In genomic region chr11:56910785-56911184, GRCh38 we compare ENCODE assay signal across 26 cellular contexts.
DNase-seq lines count a peak whose midpoint lies in the region; ATAC-seq, FAIRE-seq and TF ChIP-seq lines count a peak whose summit lies in the region.
"Had no signal": no experiment of that assay in that cellular context is flagged by ENCODE, and none has a peak within 500 bp of the region (broad histone marks: within the 10 kb centered on the region; RNA-seq: fewer than 3 reads in every experiment).

No MANE protein-coding gene starts in this region.

- TF ChIP-seq EP300 in A549 (IDR thresholded peaks at IDR 0.05) = no peak

- H3K27ac ChIP-seq in A549 (peak overlapping the region; percentile 95 to 100), PC-3 (ENCODE audit: low read length) (peak overlapping the region; percentile 54), mammary epithelial cell (ENCODE audit: insufficient read depth, low read depth, low read length) (peak overlapping the region; percentile 65), psoas muscle (no peak overlapping the region)
- H3K27ac ChIP-seq: gastroesophageal sphincter, thoracic aorta, vagina had no signal

- intact Hi-C loops in PC-3 (cut with micrococcal nuclease) (no loop called here), mammary epithelial cell (cut with micrococcal nuclease) (no loop called here), psoas muscle (cut with DNase I) (no loop called here)

- POLR2A ChIA-PET in A549 (lab: Yijun Ruan, JAX) = interaction anchor here (0.5 to 2.6 kb wide), 6 partner anchors 22 to 412 kb away, joined by 3 to 17 read pairs (median 11); no protein-coding TSS in a partner anchor
- POLR2A ChIA-PET in PC-3 (lab: Charles Lee; ENCODE audit: unreplicated experiment) = no interaction called here

- FAIRE-seq in A549 (lab: Jason Lieb, UNC) = no peak
- FAIRE-seq: A204.1 had no signal

- peak; percentile 66 to 72 for ATAC-seq in A549
- ATAC-seq in PC-3 = no peak
- ATAC-seq in psoas muscle = no peak
- ATAC-seq in HG03571 (IDR thresholded peaks at IDR 0.05; ENCODE audit: unreplicated experiment) = no peak
- ATAC-seq: activated CD8-positive, alpha-beta memory T cell treated with anti-CD3 and anti-CD28 coated beads, Interleukin-2, amount 10 ng/mL, durations not matched to agents 7 days and 5 days; activated T-cell treated with anti-CD3 and anti-CD28 coated beads, Interleukin-2, amount 50 U/mL, for 72 hours; CD8-positive, alpha-beta T cell; gastroesophageal sphincter; left lobe of liver; naive thymus-derived CD4-positive, alpha-beta T cell; Right ventricle myocardium inferior had no signal

- peak overlapping the region; percentile 52 for H2AFZ ChIP-seq in PC-3 (ENCODE audit: low read length)
- peak overlapping the region; percentile 70 for H2AFZ ChIP-seq in mammary epithelial cell (ENCODE audit: low read depth, low read length)

- peaks cover 40% of the 10 kb centered on the region for H3K9me3 ChIP-seq in A549
- H3K9me3 ChIP-seq in PC-3 (ENCODE audit: low read length) = no peaks in the 10 kb centered on the region
- H3K9me3 ChIP-seq in mammary epithelial cell (replicated peaks; ENCODE audit: insufficient read depth, low read length) = no peaks in the 10 kb centered on the region
- no peaks in the 10 kb centered on the region for H3K9me3 ChIP-seq in psoas muscle
- H3K9me3 ChIP-seq: gastroesophageal sphincter, thoracic aorta, vagina had no signal

- BruUV-seq in PC-3 (replicated peaks; lab: Mats Ljungman, UMichigan) = no TSS peak
- no TSS peak for BruUV-seq in mammary epithelial cell (replicated peaks; lab: Mats Ljungman, UMichigan)

- no peaks in the 10 kb centered on the region for H3K79me2 ChIP-seq in PC-3 (ENCODE audit: low read length)
- no peaks in the 10 kb centered on the region for H3K79me2 ChIP-seq in mammary epithelial cell (ENCODE audit: insufficient read depth, low read length)

- H3K36me3 ChIP-seq in PC-3 (ENCODE audit: low read depth, low read length) = no peaks in the 10 kb centered on the region
- no peaks in the 10 kb centered on the region for H3K36me3 ChIP-seq in mammary epithelial cell (ENCODE audit: insufficient read depth, low read length)
- no peaks in the 10 kb centered on the region for H3K36me3 ChIP-seq in psoas muscle (ENCODE audit: insufficient read depth in 1 of 2, low read depth in 1 of 2)
- H3K36me3 ChIP-seq: gastroesophageal sphincter, thoracic aorta, vagina had no signal

- H3F3A ChIP-seq in PC-3 (ENCODE audit: low read length, unreplicated experiment) = peaks cover 10% of the 10 kb centered on the region

- H3K9ac ChIP-seq in PC-3 (ENCODE audit: low read length) (0 out of 2 replicates have a peak overlapping the region, but pooled peaks have one; percentile 3), mammary epithelial cell (ENCODE audit: insufficient read depth, low read length) (no peak overlapping the region)

- TF ChIP-seq POLR2A in A549 (IDR thresholded peaks at IDR 0.05; ENCODE audit: low read length) = no peak

- H3K4me3 ChIP-seq in A549 = peak overlapping the region; percentile 13; the same call in 1 of the 3 replicates
- peak overlapping the region; percentile 18; the same call in 1 of the 2 replicates for H3K4me3 ChIP-seq in PC-3 (ENCODE audit: low read length)
- no peak overlapping the region for H3K4me3 ChIP-seq in mammary epithelial cell (replicated peaks in 1 of 3; ENCODE audit: insufficient read depth in 1 of 3, low read depth in 2 of 3, low read length in 3 of 3)
- H3K4me3 ChIP-seq in psoas muscle = no peak overlapping the region
- H3K4me3 ChIP-seq: gastroesophageal sphincter, thoracic aorta, vagina had no signal

- no peaks in the 10 kb centered on the region for H3K9me2 ChIP-seq in PC-3 (replicated peaks; ENCODE audit: low read length)

- H3K27me3 ChIP-seq in PC-3 (ENCODE audit: low read length) (no peaks in the 10 kb centered on the region), mammary epithelial cell (ENCODE audit: insufficient read depth, low read length) (no peaks in the 10 kb centered on the region), psoas muscle (ENCODE audit: insufficient read depth in 3 of 3, low read length in 2 of 3) (no peaks in the 10 kb centered on the region)
- H3K27me3 ChIP-seq: gastroesophageal sphincter, vagina had no signal

- H3K4me1 ChIP-seq in A549 (peaks cover 48% of the 10 kb centered on the region), PC-3 (ENCODE audit: insufficient read depth, low read length) (peaks cover 35% of the 10 kb centered on the region), mammary epithelial cell (ENCODE audit: insufficient read depth, low read length) (peaks cover 38% of the 10 kb centered on the region), psoas muscle (no peaks in the 10 kb centered on the region)
- H3K4me1 ChIP-seq: gastroesophageal sphincter, vagina had no signal

- CTCF ChIA-PET in A549 (lab: Yijun Ruan, JAX) (interaction anchor here (0.7 to 4.7 kb wide), 7 partner anchors 12 to 339 kb away, joined by 3 to 44 read pairs (median 4); no protein-coding TSS in a partner anchor), PC-3 (lab: Charles Lee) (no interaction called here), mammary epithelial cell (lab: Charles Lee; ENCODE audit: low non-redundant PET) (no interaction called here)

- TF ChIP-seq CTCF in A549 (IDR thresholded peaks at IDR 0.05) = no peak
- TF ChIP-seq CTCF in PC-3 (conservative IDR thresholded peaks at IDR 0.05; ENCODE audit: low read depth, low read length) = no peak
- TF ChIP-seq CTCF in mammary epithelial cell (conservative IDR thresholded peaks at IDR 0.05 in 1 of 2, IDR thresholded peaks at IDR 0.05 in 1 of 2; ENCODE audit: extremely low read depth in 1 of 2, insufficient read depth in 1 of 2, low read depth in 1 of 2, low read length in 2 of 2) = no peak
- no peak for TF ChIP-seq CTCF in psoas muscle (IDR thresholded peaks at IDR 0.05)

- in situ Hi-C loops in mammary epithelial cell (cut with MboI; ENCODE audit: low sequenced_read_pairs in 2 of 2) = no loop called here

- dilution Hi-C loops in mammary epithelial cell (cut with HindIII; ENCODE audit: low sequenced_read_pairs) = no loop called here

- TF ChIP-seq RAD21 in A549 (conservative IDR thresholded peaks at IDR 0.05 in 1 of 2, IDR thresholded peaks at IDR 0.05 in 1 of 2) = peak in 1 of 2 experiments; percentile 28; a peak in 2 of 5 replicates

- no peaks in the 10 kb centered on the region for H4K20me1 ChIP-seq in PC-3 (ENCODE audit: low read length)
- H4K20me1 ChIP-seq in mammary epithelial cell (ENCODE audit: insufficient read depth, low read length) = no peaks in the 10 kb centered on the region

- H3K4me2 ChIP-seq in A549 = peak overlapping the region; percentile 83
- H3K4me2 ChIP-seq in PC-3 (ENCODE audit: low read length) = peak overlapping the region; percentile 61
- H3K4me2 ChIP-seq in mammary epithelial cell (ENCODE audit: insufficient read depth, low read depth, low read length) = peak overlapping the region; percentile 44

- 6% methylated on average over 9 of the region's 9 CpGs for WGBS in A549 (ENCODE audit: missing lambda C conversion rate)
- 24% methylated on average over 9 of the region's 9 CpGs for WGBS in mammary epithelial cell (ENCODE audit: low coverage, missing lambda C conversion rate)
- WGBS in psoas muscle, 3 donors = 86 to 92% (median 90%) methylated on average over 9 of the region's 9 CpGs

- peak; percentile 49 to 78 for DNase-seq in A549 (ENCODE audit: low read depth in 1 of 2, low spot score in 1 of 2)
- DNase-seq in PC-3 = peak; percentile 69
- DNase-seq in mammary epithelial cell = peak; percentile 59
- DNase-seq in foreskin melanocyte = peak; percentile 53
- no peak for DNase-seq in activated CD4-positive, alpha-beta T cell treated with anti-CD3 and anti-CD28 coated beads for 4 hours
- DNase-seq in psoas muscle = no peak
- no peak for DNase-seq in HK-2 (ENCODE audit: unreplicated experiment)
- DNase-seq: activated CD8-positive, alpha-beta memory T cell treated with anti-CD3 and anti-CD28 coated beads, Interleukin-2, amount 10 ng/mL, durations not matched to agents 7 days and 5 days; activated naive CD4-positive, alpha-beta T cell; activated T-cell treated with anti-CD3 and anti-CD28 coated beads, Interleukin-2, amount 50 U/mL, for 72 hours; CD8-positive, alpha-beta T cell; effector CD4-positive, alpha-beta T cell; GOT3; HFFc6; IMR-90; naive thymus-derived CD4-positive, alpha-beta T cell; NCI-H1105; NCI-H2029; T-helper 9 cell had no signal

TF ChIP-seq in A549, 52 proteins besides CTCF, POLR2A, EP300 and RAD21:
- TF ChIP-seq, protein P1, sequence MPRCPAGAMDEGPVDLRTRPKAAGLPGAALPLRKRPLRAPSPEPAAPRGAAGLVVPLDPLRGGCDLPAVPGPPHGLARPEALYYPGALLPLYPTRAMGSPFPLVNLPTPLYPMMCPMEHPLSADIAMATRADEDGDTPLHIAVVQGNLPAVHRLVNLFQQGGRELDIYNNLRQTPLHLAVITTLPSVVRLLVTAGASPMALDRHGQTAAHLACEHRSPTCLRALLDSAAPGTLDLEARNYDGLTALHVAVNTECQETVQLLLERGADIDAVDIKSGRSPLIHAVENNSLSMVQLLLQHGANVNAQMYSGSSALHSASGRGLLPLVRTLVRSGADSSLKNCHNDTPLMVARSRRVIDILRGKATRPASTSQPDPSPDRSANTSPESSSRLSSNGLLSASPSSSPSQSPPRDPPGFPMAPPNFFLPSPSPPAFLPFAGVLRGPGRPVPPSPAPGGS (IDR thresholded peaks at IDR 0.05) = no peak
- TF ChIP-seq HOXA7 (CRISPR knock-in tag; IDR thresholded peaks at IDR 0.05) (peak; percentile 14; the same call in 1 of the 2 replicates), RARB (CRISPR knock-in tag; IDR thresholded peaks at IDR 0.05) (0 out of 2 replicates have a peak, but pooled peaks have one; percentile 58), HOXB13 (CRISPR knock-in tag; IDR thresholded peaks at IDR 0.05; ENCODE audit: low read depth) (peak; percentile 74), HOXB5 (CRISPR knock-in tag; IDR thresholded peaks at IDR 0.05) (peak; percentile 16; the same call in 1 of the 2 replicates), FOSL2 (IDR thresholded peaks at IDR 0.05) (peak; percentile 67; the same call in 1 of the 2 replicates), FOSL2 (CRISPR knock-in tag; IDR thresholded peaks at IDR 0.05) (peak; percentile 96), ZSCAN20 (CRISPR knock-in tag; IDR thresholded peaks at IDR 0.05) (no peak)

Comparison
In these comparisons a context has a peak if more than half of its experiments do, and no peak if none do; other contexts are left out.
1. ATAC-seq: peak in A549 (2 of 2); none in PC-3 (single experiment), psoas muscle (0 of 4) and HG03571 (single experiment).
2. DNase-seq: peak in A549 (2 of 2), PC-3 (single experiment), mammary epithelial cell (single experiment) and foreskin melanocyte (single experiment); none in activated CD4-positive, alpha-beta T cell treated with anti-CD3 and anti-CD28 coated beads for 4 hours (0 of 2), psoas muscle (0 of 2) and HK-2 (single experiment).
3. H3K4me3 ChIP-seq: peak in A549 (single experiment) and PC-3 (single experiment); none in mammary epithelial cell (0 of 3) and psoas muscle (single experiment).
4. Peak in every context shown above with its lines, with median percentiles within 50 percentile points of each other: H3K4me2 ChIP-seq.